ENCODE assay signal across 1 cellular context in the genomic region with DNA sequence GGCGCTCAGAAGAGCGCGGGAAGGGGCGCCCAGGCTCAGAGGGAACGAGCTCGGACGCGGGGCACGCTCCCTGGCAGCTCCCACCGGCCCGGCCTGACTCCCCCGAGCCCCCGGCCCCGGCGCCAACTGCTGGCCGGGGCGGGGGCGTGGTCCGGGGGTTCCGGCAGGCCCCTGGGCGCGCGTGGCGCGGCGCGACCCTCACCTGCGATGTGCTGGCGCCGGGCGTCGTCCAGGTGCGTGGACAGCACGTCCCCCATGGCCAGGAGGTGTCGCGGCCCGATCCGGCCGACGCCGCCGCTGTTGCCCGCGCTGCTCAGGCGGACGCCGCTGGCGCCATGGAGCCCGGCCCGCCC.
TF ChIP-seq lines count a peak whose summit lies in the region.

No MANE protein-coding gene starts in this region.

TF ChIP-seq in HCT116, 20 proteins besides CTCF, POLR2A, EP300 and RAD21 (continued from another document):
- TF ChIP-seq, protein P1, sequence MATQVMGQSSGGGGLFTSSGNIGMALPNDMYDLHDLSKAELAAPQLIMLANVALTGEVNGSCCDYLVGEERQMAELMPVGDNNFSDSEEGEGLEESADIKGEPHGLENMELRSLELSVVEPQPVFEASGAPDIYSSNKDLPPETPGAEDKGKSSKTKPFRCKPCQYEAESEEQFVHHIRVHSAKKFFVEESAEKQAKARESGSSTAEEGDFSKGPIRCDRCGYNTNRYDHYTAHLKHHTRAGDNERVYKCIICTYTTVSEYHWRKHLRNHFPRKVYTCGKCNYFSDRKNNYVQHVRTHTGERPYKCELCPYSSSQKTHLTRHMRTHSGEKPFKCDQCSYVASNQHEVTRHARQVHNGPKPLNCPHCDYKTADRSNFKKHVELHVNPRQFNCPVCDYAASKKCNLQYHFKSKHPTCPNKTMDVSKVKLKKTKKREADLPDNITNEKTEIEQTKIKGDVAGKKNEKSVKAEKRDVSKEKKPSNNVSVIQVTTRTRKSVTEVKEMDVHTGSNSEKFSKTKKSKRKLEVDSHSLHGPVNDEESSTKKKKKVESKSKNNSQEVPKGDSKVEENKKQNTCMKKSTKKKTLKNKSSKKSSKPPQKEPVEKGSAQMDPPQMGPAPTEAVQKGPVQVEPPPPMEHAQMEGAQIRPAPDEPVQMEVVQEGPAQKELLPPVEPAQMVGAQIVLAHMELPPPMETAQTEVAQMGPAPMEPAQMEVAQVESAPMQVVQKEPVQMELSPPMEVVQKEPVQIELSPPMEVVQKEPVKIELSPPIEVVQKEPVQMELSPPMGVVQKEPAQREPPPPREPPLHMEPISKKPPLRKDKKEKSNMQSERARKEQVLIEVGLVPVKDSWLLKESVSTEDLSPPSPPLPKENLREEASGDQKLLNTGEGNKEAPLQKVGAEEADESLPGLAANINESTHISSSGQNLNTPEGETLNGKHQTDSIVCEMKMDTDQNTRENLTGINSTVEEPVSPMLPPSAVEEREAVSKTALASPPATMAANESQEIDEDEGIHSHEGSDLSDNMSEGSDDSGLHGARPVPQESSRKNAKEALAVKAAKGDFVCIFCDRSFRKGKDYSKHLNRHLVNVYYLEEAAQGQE (IDR thresholded peaks at IDR 0.05; ENCODE audit: low read depth) = no peak
- TF ChIP-seq ZFX (IDR thresholded peaks at IDR 0.05) (peak; percentile 39; the same call in 1 of the 2 replicates), JUND (IDR thresholded peaks at IDR 0.05) (no peak)
TF ChIP-seq in HCT116: peak in this region for 1.
